Comparison of ENCODE assay signal across 16 cellular contexts in genomic region chr13:66617786-66618185, GRCh38.
"Had no signal": no experiment of that assay in that cellular context is flagged by ENCODE, and none has a peak within 500 bp of the region (broad histone marks: within the 10 kb centered on the region; RNA-seq: fewer than 3 reads in every experiment).

No MANE protein-coding gene starts in this region.

- H3K36me3 ChIP-seq: neutrophil, transverse colon had no signal

- H3K79me2 ChIP-seq: hepatocyte had no signal

- H3K9me3 ChIP-seq: neutrophil, testis, transverse colon had no signal

- H2AFZ ChIP-seq: hepatocyte had no signal

- DNase-seq: effector memory CD4-positive, alpha-beta T cell; foreskin keratinocyte; head of caudate nucleus; kidney glomerular epithelial cell; naive thymus-derived CD4-positive, alpha-beta T cell; nephron progenitor cell; stimulated activated CD4-positive, alpha-beta T cell treated with anti-CD3 and anti-CD28 coated beads, Interleukin-2, amount 100 ng/mL, for 24 hours; stimulated activated CD4-positive, alpha-beta T cell treated with anti-CD3 and anti-CD28 coated beads, Interleukin-4, amount 100 ng/mL, for 4 hours; stimulated activated naive B cell treated with anti-CD40 and anti-IgM and Interleukin-4, amounts not matched to agents 10 μg/mL and 1 μg/mL and 100 μg/mL, for 72 hours; stimulated activated naive CD8-positive, alpha-beta T cell treated with anti-CD3 and anti-CD28 coated beads, Interleukin-15, amount 100 ng/mL, for 72 hours; testis; transverse colon had no signal

- H3K4me1 ChIP-seq: foreskin keratinocyte, testis, transverse colon had no signal

- H3K4me3 ChIP-seq: hepatocyte, testis, transverse colon had no signal

- H3K27me3 ChIP-seq: foreskin keratinocyte, hepatocyte, neutrophil, testis, transverse colon had no signal

- H3K4me2 ChIP-seq: hepatocyte had no signal

- H3K27ac ChIP-seq: epithelial cell of prostate, foreskin keratinocyte, hepatocyte, neutrophil, testis, transverse colon had no signal

- FAIRE-seq: islet of Langerhans had no signal
